In the genomic region with DNA sequence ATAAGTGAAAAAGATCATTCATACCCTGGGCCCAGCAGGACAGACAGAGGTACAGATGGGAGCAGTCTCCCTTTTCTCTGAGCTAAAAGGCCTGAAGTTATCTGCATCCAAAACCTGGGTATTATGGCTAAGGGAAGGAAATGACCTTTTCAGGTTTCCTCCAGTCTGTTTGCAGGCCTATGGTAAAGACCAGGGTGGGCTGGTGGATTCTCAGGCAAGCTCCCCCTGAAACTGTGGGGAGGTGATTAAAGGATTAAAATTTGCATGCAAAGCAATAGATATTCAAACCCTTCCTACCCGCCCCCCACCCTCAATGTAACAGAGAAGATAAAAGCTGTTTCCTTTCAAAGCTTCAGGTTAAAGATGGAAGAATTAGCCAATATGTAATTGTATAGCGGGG, we compare ENCODE assay signal across 1 cellular context.
TF ChIP-seq lines count a peak whose summit lies in the region.

No MANE protein-coding gene starts in this region.

TF ChIP-seq in H1, 55 proteins besides CTCF, POLR2A, EP300 and RAD21:
- TF ChIP-seq CBX5 (IDR thresholded peaks at IDR 0.05; ENCODE audit: low read depth, low read length): no peak
- TF ChIP-seq SP1 (IDR thresholded peaks at IDR 0.05; ENCODE audit: low read depth, low read length): 0 out of 2 replicates have a peak, but pooled peaks have one; percentile 7
- no peak for TF ChIP-seq ZNF274 (IDR thresholded peaks at IDR 0.05; ENCODE audit: borderline replicate concordance, extremely low read depth, low read length)
- TF ChIP-seq, protein P1, sequence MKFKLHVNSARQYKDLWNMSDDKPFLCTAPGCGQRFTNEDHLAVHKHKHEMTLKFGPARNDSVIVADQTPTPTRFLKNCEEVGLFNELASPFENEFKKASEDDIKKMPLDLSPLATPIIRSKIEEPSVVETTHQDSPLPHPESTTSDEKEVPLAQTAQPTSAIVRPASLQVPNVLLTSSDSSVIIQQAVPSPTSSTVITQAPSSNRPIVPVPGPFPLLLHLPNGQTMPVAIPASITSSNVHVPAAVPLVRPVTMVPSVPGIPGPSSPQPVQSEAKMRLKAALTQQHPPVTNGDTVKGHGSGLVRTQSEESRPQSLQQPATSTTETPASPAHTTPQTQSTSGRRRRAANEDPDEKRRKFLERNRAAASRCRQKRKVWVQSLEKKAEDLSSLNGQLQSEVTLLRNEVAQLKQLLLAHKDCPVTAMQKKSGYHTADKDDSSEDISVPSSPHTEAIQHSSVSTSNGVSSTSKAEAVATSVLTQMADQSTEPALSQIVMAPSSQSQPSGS (IDR thresholded peaks at IDR 0.05; ENCODE audit: low read length): no peak
- TF ChIP-seq CBX8 (IDR thresholded peaks at IDR 0.05; ENCODE audit: borderline replicate concordance, low read depth, low read length): no peak
- no peak for TF ChIP-seq SAP30 (IDR thresholded peaks at IDR 0.05; ENCODE audit: insufficient read depth, insufficient replicate concordance, low read length)
- no peak for TF ChIP-seq MAX (IDR thresholded peaks at IDR 0.05)
